In the genomic region with DNA sequence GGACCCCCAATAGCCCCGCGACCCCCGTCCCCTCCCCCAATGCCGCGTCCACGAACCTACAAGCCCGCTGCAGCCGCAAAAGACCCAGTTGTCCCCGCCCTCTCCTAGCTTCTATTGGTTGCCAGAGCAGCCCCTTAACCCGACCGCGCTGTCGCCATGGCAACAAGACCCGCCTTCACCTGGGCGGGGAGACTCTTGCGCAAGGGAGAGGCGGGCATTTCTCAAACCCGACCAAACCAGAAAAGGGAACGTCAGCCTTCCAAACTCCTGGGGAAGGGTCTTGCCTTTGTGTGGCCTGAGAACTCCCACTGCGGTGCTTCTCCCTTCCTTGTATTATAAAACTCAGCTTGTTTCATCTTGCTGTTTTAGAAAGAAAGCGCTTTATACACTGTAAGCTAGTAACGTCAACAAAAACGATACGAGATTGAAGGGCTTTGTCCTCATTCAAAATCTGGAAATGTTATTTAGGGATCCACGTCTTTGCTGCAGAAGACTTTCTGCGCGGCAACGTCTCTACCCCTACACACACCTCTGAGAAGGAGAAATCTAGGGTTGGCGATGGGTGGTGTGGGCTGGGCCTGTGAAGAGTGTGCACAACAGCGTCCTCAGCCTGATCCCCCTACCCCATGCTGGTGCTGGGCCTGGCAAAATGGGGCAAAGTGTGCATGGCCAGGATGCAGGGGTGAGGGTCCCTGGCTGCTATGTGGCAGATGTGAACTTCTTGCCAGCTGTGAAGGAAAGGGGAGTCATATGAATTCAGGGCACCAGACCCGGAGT, we compare ENCODE assay signal across 1 cellular context.
TF ChIP-seq lines count a peak whose summit lies in the region.

Gene TMEM9, minus strand, starts transcription at position 86 of the 777 bp plus-strand sequence. CDS start 551 bp downstream, outside the sequence.

TF ChIP-seq in K562, 482 proteins besides CTCF, POLR2A, EP300 and RAD21 (continued from another document and continues in another):
- TF ChIP-seq, protein P1, sequence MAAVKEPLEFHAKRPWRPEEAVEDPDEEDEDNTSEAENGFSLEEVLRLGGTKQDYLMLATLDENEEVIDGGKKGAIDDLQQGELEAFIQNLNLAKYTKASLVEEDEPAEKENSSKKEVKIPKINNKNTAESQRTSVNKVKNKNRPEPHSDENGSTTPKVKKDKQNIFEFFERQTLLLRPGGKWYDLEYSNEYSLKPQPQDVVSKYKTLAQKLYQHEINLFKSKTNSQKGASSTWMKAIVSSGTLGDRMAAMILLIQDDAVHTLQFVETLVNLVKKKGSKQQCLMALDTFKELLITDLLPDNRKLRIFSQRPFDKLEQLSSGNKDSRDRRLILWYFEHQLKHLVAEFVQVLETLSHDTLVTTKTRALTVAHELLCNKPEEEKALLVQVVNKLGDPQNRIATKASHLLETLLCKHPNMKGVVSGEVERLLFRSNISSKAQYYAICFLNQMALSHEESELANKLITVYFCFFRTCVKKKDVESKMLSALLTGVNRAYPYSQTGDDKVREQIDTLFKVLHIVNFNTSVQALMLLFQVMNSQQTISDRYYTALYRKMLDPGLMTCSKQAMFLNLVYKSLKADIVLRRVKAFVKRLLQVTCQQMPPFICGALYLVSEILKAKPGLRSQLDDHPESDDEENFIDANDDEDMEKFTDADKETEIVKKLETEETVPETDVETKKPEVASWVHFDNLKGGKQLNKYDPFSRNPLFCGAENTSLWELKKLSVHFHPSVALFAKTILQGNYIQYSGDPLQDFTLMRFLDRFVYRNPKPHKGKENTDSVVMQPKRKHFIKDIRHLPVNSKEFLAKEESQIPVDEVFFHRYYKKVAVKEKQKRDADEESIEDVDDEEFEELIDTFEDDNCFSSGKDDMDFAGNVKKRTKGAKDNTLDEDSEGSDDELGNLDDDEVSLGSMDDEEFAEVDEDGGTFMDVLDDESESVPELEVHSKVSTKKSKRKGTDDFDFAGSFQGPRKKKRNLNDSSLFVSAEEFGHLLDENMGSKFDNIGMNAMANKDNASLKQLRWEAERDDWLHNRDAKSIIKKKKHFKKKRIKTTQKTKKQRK (IDR thresholded peaks at IDR 0.05; ENCODE audit: borderline replicate concordance, low read depth, low read length), result peak; percentile 62; the same call in 1 of the 2 replicates
- TF ChIP-seq GABPB1 (CRISPR knock-in tag; IDR thresholded peaks at IDR 0.05) (0 out of 2 replicates have a peak, but pooled peaks have one; percentile 13), HDAC3 (IDR thresholded peaks at IDR 0.05; ENCODE audit: borderline replicate concordance, partially characterized antibody) (no peak), GATA2 (CRISPR knock-in tag; IDR thresholded peaks at IDR 0.05) (no peak), MEIS2 (IDR thresholded peaks at IDR 0.05; ENCODE audit: partially characterized antibody) (peak; percentile 59), ZNF23 (CRISPR knock-in tag; IDR thresholded peaks at IDR 0.05) (peak; percentile 28; the same call in 1 of the 2 replicates), FOS (IDR thresholded peaks at IDR 0.05; ENCODE audit: extremely low read depth, insufficient read length) (peak; percentile 79), NFRKB (IDR thresholded peaks at IDR 0.05; ENCODE audit: low read depth) (peak; percentile 71), ZBTB11 (CRISPR knock-in tag; IDR thresholded peaks at IDR 0.05) (peak in 1 of 3 experiments; percentile 60; a peak in 1 of 6 replicates), RBM22 (IDR thresholded peaks at IDR 0.05; ENCODE audit: low read depth, low read length, poor library complexity, severe bottlenecking) (peak; percentile 95), JUND (IDR thresholded peaks at IDR 0.05; ENCODE audit: borderline replicate concordance, low read depth, low read length) (peak; percentile 60), JUND (tag; IDR thresholded peaks at IDR 0.05; ENCODE audit: borderline replicate concordance, low read depth, low read length) (peak; percentile 32; the same call in 1 of the 3 replicates), ZC3H11A (IDR thresholded peaks at IDR 0.05; ENCODE audit: low read depth, low read length) (no peak), MYNN (IDR thresholded peaks at IDR 0.05) (peak; percentile 57), MYNN (CRISPR knock-in tag; IDR thresholded peaks at IDR 0.05) (no peak), CHD2 (IDR thresholded peaks at IDR 0.05; ENCODE audit: low read depth, low read length) (peak; percentile 65), MAZ (CRISPR knock-in tag; conservative IDR thresholded peaks at IDR 0.05 in 1 of 2, IDR thresholded peaks at IDR 0.05 in 1 of 2) (peak; percentile 50 to 88; a peak in 2 of 4 replicates), VEZF1 (CRISPR knock-in tag; IDR thresholded peaks at IDR 0.05) (peak; percentile 41; the same call in 1 of the 2 replicates), BCL6 (CRISPR knock-in tag; IDR thresholded peaks at IDR 0.05) (0 out of 2 replicates have a peak, but pooled peaks have one; percentile 5), CTBP1 (IDR thresholded peaks at IDR 0.05; ENCODE audit: borderline replicate concordance) (no peak), EP400 (IDR thresholded peaks at IDR 0.05) (peak; percentile 61; the same call in 1 of the 2 replicates), KLF16 (IDR thresholded peaks at IDR 0.05) (peak; percentile 85), CEBPB (tag; IDR thresholded peaks at IDR 0.05) (peak; percentile 100), HNRNPLL (IDR thresholded peaks at IDR 0.05; ENCODE audit: low read depth, low read length, poor library complexity, severe bottlenecking) (peak; percentile 94), NRF1 (conservative IDR thresholded peaks at IDR 0.05 in 1 of 2, IDR thresholded peaks at IDR 0.05 in 1 of 2) (peak; percentile 90 to 92), BRD9 (IDR thresholded peaks at IDR 0.05; ENCODE audit: low read depth, partially characterized antibody) (peak; percentile 89), SMARCA4 (IDR thresholded peaks at IDR 0.05) (peak; percentile 65; the same call in 1 of the 2 replicates), CUX1 (CRISPR knock-in tag; IDR thresholded peaks at IDR 0.05) (no peak), NEUROD1 (IDR thresholded peaks at IDR 0.05; ENCODE audit: borderline replicate concordance, low read depth, low read length, partially characterized antibody) (peak; percentile 97), TAF7 (tag; IDR thresholded peaks at IDR 0.05) (peak; percentile 82; the same call in 1 of the 2 replicates), RFX1 (IDR thresholded peaks at IDR 0.05) (peak; percentile 100), TAF1 (IDR thresholded peaks at IDR 0.05; ENCODE audit: control insufficient read depth, extremely low read depth, insufficient read depth, low read length, severe bottlenecking) (peak; percentile 24), PTRF (tag; IDR thresholded peaks at IDR 0.05) (peak; percentile 63; the same call in 1 of the 2 replicates)
- TF ChIP-seq, protein P2, sequence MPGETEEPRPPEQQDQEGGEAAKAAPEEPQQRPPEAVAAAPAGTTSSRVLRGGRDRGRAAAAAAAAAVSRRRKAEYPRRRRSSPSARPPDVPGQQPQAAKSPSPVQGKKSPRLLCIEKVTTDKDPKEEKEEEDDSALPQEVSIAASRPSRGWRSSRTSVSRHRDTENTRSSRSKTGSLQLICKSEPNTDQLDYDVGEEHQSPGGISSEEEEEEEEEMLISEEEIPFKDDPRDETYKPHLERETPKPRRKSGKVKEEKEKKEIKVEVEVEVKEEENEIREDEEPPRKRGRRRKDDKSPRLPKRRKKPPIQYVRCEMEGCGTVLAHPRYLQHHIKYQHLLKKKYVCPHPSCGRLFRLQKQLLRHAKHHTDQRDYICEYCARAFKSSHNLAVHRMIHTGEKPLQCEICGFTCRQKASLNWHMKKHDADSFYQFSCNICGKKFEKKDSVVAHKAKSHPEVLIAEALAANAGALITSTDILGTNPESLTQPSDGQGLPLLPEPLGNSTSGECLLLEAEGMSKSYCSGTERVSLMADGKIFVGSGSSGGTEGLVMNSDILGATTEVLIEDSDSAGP (CRISPR knock-in tag; IDR thresholded peaks at IDR 0.05), result 0 out of 2 replicates have a peak, but pooled peaks have one; percentile 28
- TF ChIP-seq, protein P3, sequence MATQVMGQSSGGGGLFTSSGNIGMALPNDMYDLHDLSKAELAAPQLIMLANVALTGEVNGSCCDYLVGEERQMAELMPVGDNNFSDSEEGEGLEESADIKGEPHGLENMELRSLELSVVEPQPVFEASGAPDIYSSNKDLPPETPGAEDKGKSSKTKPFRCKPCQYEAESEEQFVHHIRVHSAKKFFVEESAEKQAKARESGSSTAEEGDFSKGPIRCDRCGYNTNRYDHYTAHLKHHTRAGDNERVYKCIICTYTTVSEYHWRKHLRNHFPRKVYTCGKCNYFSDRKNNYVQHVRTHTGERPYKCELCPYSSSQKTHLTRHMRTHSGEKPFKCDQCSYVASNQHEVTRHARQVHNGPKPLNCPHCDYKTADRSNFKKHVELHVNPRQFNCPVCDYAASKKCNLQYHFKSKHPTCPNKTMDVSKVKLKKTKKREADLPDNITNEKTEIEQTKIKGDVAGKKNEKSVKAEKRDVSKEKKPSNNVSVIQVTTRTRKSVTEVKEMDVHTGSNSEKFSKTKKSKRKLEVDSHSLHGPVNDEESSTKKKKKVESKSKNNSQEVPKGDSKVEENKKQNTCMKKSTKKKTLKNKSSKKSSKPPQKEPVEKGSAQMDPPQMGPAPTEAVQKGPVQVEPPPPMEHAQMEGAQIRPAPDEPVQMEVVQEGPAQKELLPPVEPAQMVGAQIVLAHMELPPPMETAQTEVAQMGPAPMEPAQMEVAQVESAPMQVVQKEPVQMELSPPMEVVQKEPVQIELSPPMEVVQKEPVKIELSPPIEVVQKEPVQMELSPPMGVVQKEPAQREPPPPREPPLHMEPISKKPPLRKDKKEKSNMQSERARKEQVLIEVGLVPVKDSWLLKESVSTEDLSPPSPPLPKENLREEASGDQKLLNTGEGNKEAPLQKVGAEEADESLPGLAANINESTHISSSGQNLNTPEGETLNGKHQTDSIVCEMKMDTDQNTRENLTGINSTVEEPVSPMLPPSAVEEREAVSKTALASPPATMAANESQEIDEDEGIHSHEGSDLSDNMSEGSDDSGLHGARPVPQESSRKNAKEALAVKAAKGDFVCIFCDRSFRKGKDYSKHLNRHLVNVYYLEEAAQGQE (CRISPR knock-in tag; IDR thresholded peaks at IDR 0.05; ENCODE audit: low read depth), result 0 out of 2 replicates have a peak, but pooled peaks have one; percentile 19
